19 cellular contexts compared by ENCODE assay signal in the genomic region with DNA sequence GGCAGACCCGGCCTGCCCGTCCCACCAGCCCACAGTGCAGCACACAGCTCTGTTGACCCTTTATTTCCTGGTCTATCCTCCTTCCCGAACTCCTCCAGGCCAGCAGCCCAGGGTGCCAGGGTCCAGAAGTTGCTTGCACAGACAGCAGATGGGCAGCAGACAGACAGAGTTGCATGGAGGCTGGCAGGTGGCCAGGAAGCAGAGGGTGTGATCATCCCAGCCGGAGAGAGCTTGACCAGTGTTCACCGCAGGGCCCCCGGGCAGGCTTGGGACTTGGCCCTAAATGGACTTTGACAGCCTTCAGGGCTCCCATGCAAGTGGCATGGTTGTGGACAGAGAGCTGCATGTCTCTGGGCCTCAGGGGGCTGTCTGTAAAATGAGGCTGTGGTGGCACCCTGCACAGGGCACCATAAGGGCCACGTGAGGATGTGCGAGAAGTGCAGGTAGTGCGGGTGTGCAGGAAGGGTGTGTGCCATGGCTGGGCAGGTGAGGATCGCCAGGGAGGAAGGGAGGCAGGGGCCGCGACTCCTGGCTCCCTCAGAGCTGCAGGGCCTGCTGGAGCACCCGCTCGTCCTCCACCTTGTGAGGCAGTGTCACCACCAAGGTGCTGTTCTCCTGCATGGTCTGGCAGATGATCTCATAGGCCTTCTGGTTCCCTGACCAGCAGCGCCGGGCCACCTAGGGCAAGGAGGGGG. TPM values are rescaled to one million over a fixed set of nuclear protein-coding genes. Genes with fewer than 3 reads are reported as not detected.
DNase-seq lines count a peak whose midpoint lies in the region; ATAC-seq, FAIRE-seq and TF ChIP-seq lines count a peak whose summit lies in the region.
"Had no signal": no experiment of that assay in that cellular context is flagged by ENCODE, and none has a peak within 500 bp of the region (broad histone marks: within the 10 kb centered on the region; RNA-seq: fewer than 3 reads in every experiment).

No MANE protein-coding gene starts in this region.

- DNase-seq in DMS53 (lab: John Stamatoyannopoulos, UW) (peak; percentile 21), DMS53 treated with DMSO at 0.1 percent for 48 hours (lab: John Stamatoyannopoulos, UW; ENCODE audit: unreplicated experiment) (no peak), SHP77 (lab: John Stamatoyannopoulos, UW) (peak; percentile 30 to 64), fibroblast of villous mesenchyme (ENCODE audit: low read depth) (peak; percentile 57), small intestine (peak; percentile 51), CD14-positive monocyte (ENCODE audit: low spot score) (no peak), GM20000 (ENCODE audit: low spot score) (no peak)
- DNase-seq: activated CD4-positive, alpha-beta T cell treated with anti-CD3 and anti-CD28 coated beads for 36 hours; Caco-2; effector memory CD4-positive, alpha-beta T cell; Kasumi-1; NCI-H2081 treated with DMSO at 0.1 percent for 48 hours had no signal

- H3K4me1 ChIP-seq in small intestine (ENCODE audit: control insufficient read depth in 2 of 2, insufficient read depth in 1 of 2, low read depth in 1 of 2, low read length in 1 of 2) = no peaks in the 10 kb centered on the region
- H3K4me1 ChIP-seq: Caco-2 had no signal

- H3K9me3 Mint-ChIP-seq in CD14-positive monocyte = peaks cover 0 to 2% (median 0%) of the 10 kb centered on the region in 7 donors
- H3K9me3 Mint-ChIP-seq: T-helper 1 cell treated with Interleukin-12 subunit alpha and Interleukin-12 subunit beta and Interleukin-4 antibody, amounts not matched to agents 30 μg/mL and 1 μg/mL, for 36 hours had no signal

- H3K36me3 ChIP-seq in small intestine (ENCODE audit: control insufficient read depth in 2 of 2, insufficient read depth in 2 of 2, low read length in 2 of 2) = no peaks in the 10 kb centered on the region
- H3K36me3 ChIP-seq: suprapubic skin had no signal

- no peaks in the 10 kb centered on the region for H3K36me3 Mint-ChIP-seq in CD14-positive monocyte

- no peak overlapping the region for H3K27ac ChIP-seq in small intestine (ENCODE audit: low read depth in 1 of 2, low read length in 1 of 2)
- H3K27ac ChIP-seq: 22Rv1, suprapubic skin had no signal

- FAIRE-seq in small intestine (lab: Jason Lieb, UNC) = no peak
- FAIRE-seq: astrocyte had no signal

- peaks cover 6% of the 10 kb centered on the region for H3K4me1 Mint-ChIP-seq in CD14-positive monocyte

- ATAC-seq in HG03175 (IDR thresholded peaks at IDR 0.05; ENCODE audit: unreplicated experiment) = no peak
- ATAC-seq: activated CD4-positive, alpha-beta T cell treated with anti-CD3 and anti-CD28 coated beads for 36 hours had no signal

- H3K4me3 ChIP-seq in fibroblast of villous mesenchyme (ENCODE audit: low read depth, low read length) = no peak overlapping the region
- no peak overlapping the region for H3K4me3 ChIP-seq in small intestine (ENCODE audit: low read depth in 1 of 2, low read length in 2 of 2)
- H3K4me3 ChIP-seq: suprapubic skin had no signal

- no peak overlapping the region for H3K27ac Mint-ChIP-seq in CD14-positive monocyte
- H3K27ac Mint-ChIP-seq: activated CD4-positive, alpha-beta T cell treated with anti-CD3 and anti-CD28 coated beads for 36 hours; T-helper 1 cell treated with Interleukin-12 subunit alpha and Interleukin-12 subunit beta and Interleukin-4 antibody, amounts not matched to agents 30 μg/mL and 1 μg/mL, for 36 hours had no signal

- no peaks in the 10 kb centered on the region for H3K9me3 ChIP-seq in small intestine (ENCODE audit: control insufficient read depth, low read depth)
- H3K9me3 ChIP-seq: Caco-2, suprapubic skin had no signal

- no peak for TF ChIP-seq CTCF in fibroblast of villous mesenchyme (IDR thresholded peaks at IDR 0.05; ENCODE audit: insufficient read depth, low read depth, low read length)
- TF ChIP-seq CTCF in CD14-positive monocyte (IDR thresholded peaks at IDR 0.05) = no peak
- TF ChIP-seq CTCF in GM20000 (IDR thresholded peaks at IDR 0.05; ENCODE audit: extremely low read depth, missing control alignments) = no peak

- H3K4me3 Mint-ChIP-seq in CD14-positive monocyte = no peak overlapping the region
- H3K4me3 Mint-ChIP-seq: activated CD4-positive, alpha-beta T cell treated with anti-CD3 and anti-CD28 coated beads for 36 hours; T-helper 1 cell treated with Interleukin-12 subunit alpha and Interleukin-12 subunit beta and Interleukin-4 antibody, amounts not matched to agents 30 μg/mL and 1 μg/mL, for 36 hours had no signal

- no peaks in the 10 kb centered on the region for H3K27me3 ChIP-seq in small intestine (ENCODE audit: control insufficient read depth in 2 of 2, insufficient read depth in 2 of 2, low read length in 2 of 2)
- H3K27me3 ChIP-seq: suprapubic skin had no signal

- intact Hi-C loops in CD14-positive monocyte (cut with micrococcal nuclease) = no loop called here

- peaks cover 0 to 3% (median under 1%) of the 10 kb centered on the region in 3 donors for H3K27me3 Mint-ChIP-seq in CD14-positive monocyte (ENCODE audit: low read depth in 3 of 3)
- H3K27me3 Mint-ChIP-seq: activated CD4-positive, alpha-beta T cell treated with anti-CD3 and anti-CD28 coated beads for 36 hours had no signal

- WGBS in small intestine, 3 donors = 64 to 70% (median 66%) methylated on average over 12 to 16 of the region's 16 CpGs

RNA-seq across cellular contexts. Expression of gene ZXDC, which starts 6.3 kb away (rescaled TPM):
- total RNA-seq in fibroblast of villous mesenchyme = 17.7 TPM in 2 replicates
- polyA plus RNA-seq in small intestine (10 to 100 TPM in 2 of 3 donors, 1 to 10 TPM in 1; 10.0 to 15.9 (median 10.8) TPM), CD14-positive monocyte (1 to 10 TPM; 6.3 to 9.7 TPM)

RNA-seq across cellular contexts. Expression of gene UROC1, which starts 35.6 kb away (rescaled TPM):
- total RNA-seq in fibroblast of villous mesenchyme = under 0.01 TPM in 1 of 2 replicates, not detected in the other
- polyA plus RNA-seq in small intestine = under 1 TPM in 1 of 3 donors, not detected in 2; 0.27 TPM
- not detected for polyA plus RNA-seq in CD14-positive monocyte
- total RNA-seq: activated CD4-positive, alpha-beta T cell treated with anti-CD3 and anti-CD28 coated beads for 36 hours; astrocyte; Caco-2; skeletal muscle tissue; suprapubic skin had no signal
- polyA plus RNA-seq: neural cell had no signal

RNA-seq across cellular contexts. Expression of gene CHST13, which starts 42.0 kb away (rescaled TPM):
- total RNA-seq in fibroblast of villous mesenchyme = not detected in 2 replicates
- polyA plus RNA-seq in small intestine = 1 to 10 TPM in 1 of 3 donors, under 1 TPM in 2; 0.21 to 1.9 (median 0.89) TPM
- polyA plus RNA-seq in CD14-positive monocyte = 10 to 100 TPM; 39.2 to 41.8 TPM
- total RNA-seq: activated CD4-positive, alpha-beta T cell treated with anti-CD3 and anti-CD28 coated beads for 36 hours; astrocyte; skeletal muscle tissue; suprapubic skin had no signal
- polyA plus RNA-seq: neural cell had no signal

Comparison
In these comparisons a context has a peak if more than half of its experiments do, and no peak if none do; other contexts are left out.
1. DNase-seq: peak in DMS53 (single experiment), SHP77 (2 of 2), fibroblast of villous mesenchyme (single experiment) and small intestine (single experiment); none in DMS53 treated with DMSO at 0.1 percent for 48 hours (single experiment), CD14-positive monocyte (single experiment) and GM20000 (single experiment).
2. RNA of gene CHST13, which starts 42.0 kb away (polyA plus RNA-seq): 39.2 to 41.8 TPM in CD14-positive monocyte; 0.21 to 1.9 TPM in small intestine; every median in the first group is over 10 times any median in the second.